Comparison of ENCODE assay signal across 16 cellular contexts in the genomic region with DNA sequence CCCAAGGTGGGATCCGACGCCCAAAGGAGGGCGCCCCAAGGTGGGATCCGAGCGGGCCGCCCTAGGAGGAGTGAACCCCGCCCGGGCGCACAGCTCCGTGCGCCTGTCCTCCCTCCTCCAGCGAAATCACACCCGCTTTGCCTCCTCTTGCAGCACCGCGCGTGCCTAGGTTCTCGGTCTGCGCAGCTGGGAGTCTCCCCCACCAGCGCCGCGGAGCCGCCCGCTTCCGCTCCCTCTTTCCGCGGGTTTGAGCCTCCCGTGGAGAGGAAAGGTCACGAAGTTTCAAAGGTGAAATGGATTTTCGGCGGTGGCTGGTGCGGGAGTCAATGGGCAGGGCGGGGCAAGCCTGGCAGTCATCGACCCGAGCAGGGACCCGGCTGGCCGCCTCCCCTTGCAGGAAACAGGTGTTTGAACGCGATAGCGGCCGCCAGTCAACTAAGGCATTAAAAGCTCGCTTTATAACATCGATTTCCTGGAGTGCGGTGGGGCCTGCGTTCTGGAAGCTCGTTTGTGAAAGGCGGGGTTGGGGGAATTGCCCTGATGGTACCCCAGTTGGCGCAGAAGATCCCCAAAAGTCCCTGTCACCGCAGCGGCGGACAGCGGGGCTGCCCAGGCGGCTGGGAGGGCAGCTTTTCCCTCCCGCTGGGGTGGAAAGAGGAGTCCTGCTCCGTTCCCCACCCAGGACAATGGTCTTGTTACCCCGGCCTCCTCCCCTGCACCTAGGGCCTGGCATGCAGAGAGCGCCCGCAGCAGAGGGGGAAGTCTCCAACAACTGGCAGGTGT. TPM values are rescaled to one million over a fixed set of nuclear protein-coding genes. Genes with fewer than 3 reads are reported as not detected.
DNase-seq lines count a peak whose midpoint lies in the region; ATAC-seq and TF ChIP-seq lines count a peak whose summit lies in the region.
"Had no signal": no experiment of that assay in that cellular context is flagged by ENCODE, and none has a peak within 500 bp of the region (broad histone marks: within the 10 kb centered on the region; RNA-seq: fewer than 3 reads in every experiment).

No MANE protein-coding gene starts in this region.

- DNase-seq in activated CD8-positive, alpha-beta T cell treated with anti-CD3 and anti-CD28 coated beads, Interleukin-2, amount 10 ng/mL, durations not matched to agents 7 days and 5 days: no peak
- DNase-seq in activated CD8-positive, alpha-beta T cell treated with anti-CD3 and anti-CD28 coated beads for 36 hours: no peak
- peak; percentile 58 for DNase-seq in NCI-H510A (lab: John Stamatoyannopoulos, UW)
- no peak for DNase-seq in hepatocyte (ENCODE audit: low spot score)
- peak in 1 of 2 donors; percentile 68 for DNase-seq in suprapubic skin (ENCODE audit: low spot score in 2 of 2)
- no peak for DNase-seq in OCI-LY7 (ENCODE audit: low spot score)
- no peak for DNase-seq in Right ventricle myocardium inferior (ENCODE audit: missing footprints)
- DNase-seq: activated CD4-positive, alpha-beta T cell treated with anti-CD3 and anti-CD28 coated beads, Interleukin-2, amount 50 U/mL, for 4 hours; MG63; mucosa of descending colon; thyroid gland had no signal

- POLR2A ChIA-PET in activated CD8-positive, alpha-beta T cell treated with anti-CD3 and anti-CD28 coated beads, Interleukin-2, amount 10 ng/mL, durations not matched to agents 7 days and 5 days (lab: Charles Lee): no interaction called here
- POLR2A ChIA-PET in activated CD8-positive, alpha-beta T cell treated with anti-CD3 and anti-CD28 coated beads for 36 hours (lab: Charles Lee): no interaction called here
- POLR2A ChIA-PET in OCI-LY7 (lab: Charles Lee): no interaction called here

- peak overlapping the region; percentile 8 for H3K4me3 Mint-ChIP-seq in activated CD8-positive, alpha-beta T cell treated with anti-CD3 and anti-CD28 coated beads, Interleukin-2, amount 10 ng/mL, durations not matched to agents 7 days and 5 days
- no peak overlapping the region for H3K4me3 Mint-ChIP-seq in activated CD8-positive, alpha-beta T cell treated with anti-CD3 and anti-CD28 coated beads for 36 hours
- H3K4me3 Mint-ChIP-seq: activated T-helper 17 cell treated with anti-CD3 and anti-CD28 coated beads, Interleukin-2, amount 50 U/mL, for 72 hours had no signal

- peaks cover 12% of the 10 kb centered on the region for H3K36me3 Mint-ChIP-seq in activated CD8-positive, alpha-beta T cell treated with anti-CD3 and anti-CD28 coated beads, Interleukin-2, amount 10 ng/mL, durations not matched to agents 7 days and 5 days (ENCODE audit: low read depth)
- H3K36me3 Mint-ChIP-seq in activated CD8-positive, alpha-beta T cell treated with anti-CD3 and anti-CD28 coated beads for 36 hours (ENCODE audit: low read depth): peaks cover 5% of the 10 kb centered on the region

- CTCF ChIA-PET in activated CD8-positive, alpha-beta T cell treated with anti-CD3 and anti-CD28 coated beads, Interleukin-2, amount 10 ng/mL, durations not matched to agents 7 days and 5 days (lab: Charles Lee): no interaction called here
- CTCF ChIA-PET in activated CD8-positive, alpha-beta T cell treated with anti-CD3 and anti-CD28 coated beads for 36 hours (lab: Charles Lee): no interaction called here
- CTCF ChIA-PET in OCI-LY7 (lab: Charles Lee; ENCODE audit: unreplicated experiment): no interaction called here

- H3K27ac ChIP-seq in hepatocyte (no peak overlapping the region), suprapubic skin (no peak overlapping the region), OCI-LY7 (ENCODE audit: low read depth, low read length, poor library complexity, severe bottlenecking) (no peak overlapping the region)
- H3K27ac ChIP-seq: thyroid gland had no signal

- no peaks in the 10 kb centered on the region for H3K9me2 ChIP-seq in hepatocyte (replicated peaks; ENCODE audit: insufficient read depth)
- H3K9me2 ChIP-seq in OCI-LY7 (ENCODE audit: insufficient read depth, low read length): no peaks in the 10 kb centered on the region

- TF ChIP-seq CTCF in activated CD8-positive, alpha-beta T cell treated with anti-CD3 and anti-CD28 coated beads for 36 hours (IDR thresholded peaks at IDR 0.05): no peak
- TF ChIP-seq CTCF in hepatocyte (IDR thresholded peaks at IDR 0.05; ENCODE audit: poor library complexity) (no peak), suprapubic skin (IDR thresholded peaks at IDR 0.05) (no peak), OCI-LY7 (conservative IDR thresholded peaks at IDR 0.05; ENCODE audit: low read length) (no peak)

- no peak overlapping the region for H3K27ac Mint-ChIP-seq in activated CD8-positive, alpha-beta T cell treated with anti-CD3 and anti-CD28 coated beads, Interleukin-2, amount 10 ng/mL, durations not matched to agents 7 days and 5 days
- H3K27ac Mint-ChIP-seq in activated CD8-positive, alpha-beta T cell treated with anti-CD3 and anti-CD28 coated beads for 36 hours: no peak overlapping the region
- H3K27ac Mint-ChIP-seq: activated T-helper 17 cell treated with anti-CD3 and anti-CD28 coated beads, Interleukin-2, amount 50 U/mL, for 72 hours had no signal

- H2AFZ ChIP-seq in hepatocyte (peak overlapping the region; percentile 31), OCI-LY7 (ENCODE audit: low read length) (no peak overlapping the region)

- intact Hi-C loops in activated CD8-positive, alpha-beta T cell treated with anti-CD3 and anti-CD28 coated beads for 36 hours (cut with micrococcal nuclease): no loop called here
- intact Hi-C loops in OCI-LY7 (cut with micrococcal nuclease; ENCODE audit: unreplicated experiment) (no loop called here), Right ventricle myocardium inferior (cut with DNase I) (no loop called here)

- no peak for TF ChIP-seq POLR2A in suprapubic skin (IDR thresholded peaks at IDR 0.05)

- H3K9me3 Mint-ChIP-seq in activated CD8-positive, alpha-beta T cell treated with anti-CD3 and anti-CD28 coated beads, Interleukin-2, amount 10 ng/mL, durations not matched to agents 7 days and 5 days (ENCODE audit: insufficient read depth): no peaks in the 10 kb centered on the region
- H3K9me3 Mint-ChIP-seq in activated CD8-positive, alpha-beta T cell treated with anti-CD3 and anti-CD28 coated beads for 36 hours: no peaks in the 10 kb centered on the region
- H3K9me3 Mint-ChIP-seq: activated T-helper 17 cell treated with anti-CD3 and anti-CD28 coated beads, Interleukin-2, amount 50 U/mL, for 72 hours had no signal

- no peaks in the 10 kb centered on the region for H3K4me1 ChIP-seq in hepatocyte (ENCODE audit: insufficient read depth)
- peaks cover 48% of the 10 kb centered on the region for H3K4me1 ChIP-seq in suprapubic skin
- no peaks in the 10 kb centered on the region for H3K4me1 ChIP-seq in OCI-LY7 (ENCODE audit: insufficient read depth, low read length, poor library complexity, severe bottlenecking)

- no peaks in the 10 kb centered on the region for H3K79me2 ChIP-seq in hepatocyte
- H3K79me2 ChIP-seq in OCI-LY7 (ENCODE audit: insufficient read depth, low read depth, low read length): no peaks in the 10 kb centered on the region

- H3K27me3 ChIP-seq in hepatocyte (peaks cover 100% of the 10 kb centered on the region), suprapubic skin (peaks cover 100% of the 10 kb centered on the region)

- H3K4me3 ChIP-seq in hepatocyte (no peak overlapping the region), suprapubic skin (peak overlapping the region; percentile 18), OCI-LY7 (ENCODE audit: low read depth, low read length, poor library complexity, severe bottlenecking) (no peak overlapping the region)
- H3K4me3 ChIP-seq: MG63, mucosa of descending colon, thyroid gland had no signal

- H3K4me2 ChIP-seq in hepatocyte (no peak overlapping the region), OCI-LY7 (ENCODE audit: low read length) (no peak overlapping the region)

- no peak for TF ChIP-seq EP300 in suprapubic skin (IDR thresholded peaks at IDR 0.05)

- WGBS in hepatocyte (ENCODE audit: low lambda C conversion rate, missing lambda C conversion rate): 2% methylated on average over 57 of the region's 57 CpGs
- WGBS in suprapubic skin: 8% methylated on average over 35 of the region's 57 CpGs

- no peaks in the 10 kb centered on the region for H3K36me3 ChIP-seq in hepatocyte (replicated peaks; ENCODE audit: insufficient read depth, low read depth)
- no peaks in the 10 kb centered on the region for H3K36me3 ChIP-seq in suprapubic skin
- no peaks in the 10 kb centered on the region for H3K36me3 ChIP-seq in OCI-LY7 (ENCODE audit: insufficient read depth, low read length)
- H3K36me3 ChIP-seq: MG63, thyroid gland had no signal

- no peaks in the 10 kb centered on the region for H4K20me1 ChIP-seq in hepatocyte (ENCODE audit: insufficient read depth, poor library complexity, severe bottlenecking)
- no peaks in the 10 kb centered on the region for H4K20me1 ChIP-seq in OCI-LY7 (ENCODE audit: insufficient read depth, low read length)

- no peaks in the 10 kb centered on the region for H3K4me1 Mint-ChIP-seq in activated CD8-positive, alpha-beta T cell treated with anti-CD3 and anti-CD28 coated beads, Interleukin-2, amount 10 ng/mL, durations not matched to agents 7 days and 5 days (ENCODE audit: low read depth)
- H3K4me1 Mint-ChIP-seq in activated CD8-positive, alpha-beta T cell treated with anti-CD3 and anti-CD28 coated beads for 36 hours (ENCODE audit: low read depth): no peaks in the 10 kb centered on the region
- H3K4me1 Mint-ChIP-seq: activated T-helper 17 cell treated with anti-CD3 and anti-CD28 coated beads, Interleukin-2, amount 50 U/mL, for 72 hours had no signal

- no peak for ATAC-seq in activated CD8-positive, alpha-beta T cell treated with anti-CD3 and anti-CD28 coated beads, Interleukin-2, amount 10 ng/mL, durations not matched to agents 7 days and 5 days
- no peak for ATAC-seq in activated CD8-positive, alpha-beta T cell treated with anti-CD3 and anti-CD28 coated beads for 36 hours
- ATAC-seq in HG03025 (IDR thresholded peaks at IDR 0.05; ENCODE audit: low FRiP score, unreplicated experiment): no peak
- ATAC-seq in Right ventricle myocardium inferior: no peak
- ATAC-seq: activated T-helper 17 cell treated with anti-CD3 and anti-CD28 coated beads, Interleukin-2, amount 50 U/mL, for 72 hours; mucosa of descending colon had no signal

- H3K9me3 ChIP-seq in hepatocyte (ENCODE audit: low read depth): no peaks in the 10 kb centered on the region
- H3K9me3 ChIP-seq in suprapubic skin: no peaks in the 10 kb centered on the region
- H3K9me3 ChIP-seq in OCI-LY7 (ENCODE audit: low read length): no peaks in the 10 kb centered on the region
- H3K9me3 ChIP-seq: MG63, mucosa of descending colon, thyroid gland had no signal

- peaks cover 73% of the 10 kb centered on the region for H3K27me3 Mint-ChIP-seq in activated CD8-positive, alpha-beta T cell treated with anti-CD3 and anti-CD28 coated beads, Interleukin-2, amount 10 ng/mL, durations not matched to agents 7 days and 5 days (ENCODE audit: low read depth)
- H3K27me3 Mint-ChIP-seq in activated CD8-positive, alpha-beta T cell treated with anti-CD3 and anti-CD28 coated beads for 36 hours: peaks cover 78% of the 10 kb centered on the region

- no TSS peak for BruUV-seq in OCI-LY7 (replicated peaks; lab: Mats Ljungman, UMichigan)

RNA-seq across cellular contexts. Expression of a gene that starts 9.0 kb away (rescaled TPM):
- not detected for total RNA-seq in activated CD8-positive, alpha-beta T cell treated with anti-CD3 and anti-CD28 coated beads, Interleukin-2, amount 10 ng/mL, durations not matched to agents 7 days and 5 days
- total RNA-seq in activated CD8-positive, alpha-beta T cell treated with anti-CD3 and anti-CD28 coated beads for 36 hours: not detected
- total RNA-seq in hepatocyte (not detected in 2 replicates), suprapubic skin (under 1 TPM in 2 of 4 donors, not detected in 2; 0.19 to 0.68 TPM), OCI-LY7 (2022) (not detected in 2 replicates), Right ventricle myocardium inferior (not detected)
- polyA plus RNA-seq in hepatocyte: 0.07 and 0.11 TPM in 2 replicates
- total RNA-seq in OCI-LY7 (2014; rRNA removed; shearing (Covaris generic)): not detected in 2 replicates
- total RNA-seq: activated T-helper 17 cell treated with anti-CD3 and anti-CD28 coated beads, Interleukin-2, amount 50 U/mL, for 72 hours; astrocyte; kidney epithelial cell; posterior vena cava had no signal
